ENCODE assay signal across 25 cellular contexts in the genomic region with DNA sequence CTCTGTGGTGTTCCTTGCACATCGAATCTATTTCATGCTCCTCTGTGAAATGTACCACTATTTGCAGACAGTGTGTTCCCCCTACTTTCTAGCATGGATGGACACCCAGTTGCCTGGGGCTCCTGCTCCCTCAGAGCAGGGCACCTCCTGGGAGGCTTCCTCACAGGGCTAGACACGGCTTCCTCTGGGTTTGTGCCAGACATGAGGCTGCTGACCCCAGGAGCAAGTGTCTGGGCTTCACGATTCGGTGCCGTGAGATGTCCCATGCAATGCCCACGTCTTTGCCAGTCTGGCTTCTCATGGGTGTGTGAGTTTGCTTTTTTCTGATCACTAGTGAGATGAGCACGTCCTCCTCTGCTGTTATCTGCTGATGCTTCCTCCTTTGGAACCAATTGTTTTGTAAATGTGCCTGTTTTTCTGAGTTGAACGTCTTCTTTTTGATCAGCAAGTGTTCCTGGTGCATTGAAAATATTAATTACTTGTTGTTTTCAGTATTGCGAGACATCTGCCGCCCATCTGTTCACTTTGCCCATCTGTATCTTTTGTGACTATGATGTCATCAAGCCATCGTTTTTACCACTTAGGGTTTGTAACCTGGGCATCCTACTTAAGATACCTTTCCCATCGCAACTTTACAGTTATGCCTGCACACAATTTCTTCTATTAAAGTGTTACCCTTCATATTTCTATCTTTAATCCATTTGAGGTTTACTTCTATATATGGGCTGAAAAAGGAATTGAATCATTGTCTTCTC.
"Had no signal": no experiment of that assay in that cellular context is flagged by ENCODE, and none has a peak within 500 bp of the region (broad histone marks: within the 10 kb centered on the region; RNA-seq: fewer than 3 reads in every experiment).

No MANE protein-coding gene starts in this region.

- H3K4me1 ChIP-seq: esophagus squamous epithelium had no signal

- H3K27ac ChIP-seq: epithelial cell of prostate, esophagus squamous epithelium, skin epidermis, thoracic aorta, WERI-Rb-1 had no signal

- H3K9me3 ChIP-seq: esophagus squamous epithelium, mucosa of descending colon, thoracic aorta had no signal

- H3K4me3 ChIP-seq: esophagus squamous epithelium, mucosa of descending colon, skin epidermis, thoracic aorta had no signal

- H3K36me3 ChIP-seq: esophagus squamous epithelium, thoracic aorta, WERI-Rb-1 had no signal

- DNase-seq: activated CD4-positive, alpha-beta memory T cell treated with anti-CD3 and anti-CD28 coated beads for 36 hours; activated CD4-positive, alpha-beta T cell treated with anti-CD3 and anti-CD28 coated beads, Interleukin-2, amount 10 ng/mL, durations not matched to agents 24 days and 14 days; activated CD8-positive, alpha-beta memory T cell treated with anti-CD3 and anti-CD28 coated beads, Interleukin-2, amount 50 U/mL, for 4 hours; activated effector memory CD4-positive, alpha-beta T cell treated with anti-CD3 and anti-CD28 coated beads, Interleukin-2, amount 50 U/mL, for 16 hours; activated naive CD4-positive, alpha-beta T cell treated with anti-CD3 and anti-CD28 coated beads, Interleukin-2, amount 10 ng/mL, durations not matched to agents 7 days and 5 days; activated naive CD8-positive, alpha-beta T cell treated with anti-CD3 and anti-CD28 coated beads, Interleukin-2, amount 10 ng/mL, durations not matched to agents 7 days and 5 days; activated T-cell treated with anti-CD3 and anti-CD28 coated beads, Interleukin-2, amount 50 U/mL, for 1 hour; caudate nucleus; effector CD4-positive, alpha-beta T cell; esophagus squamous epithelium; foreskin melanocyte; left ventricle myocardium superior; mucosa of descending colon; stimulated activated CD4-positive, alpha-beta T cell treated with anti-CD3 and anti-CD28 coated beads, Interleukin-12 subunit alpha, Interleukin-12 subunit beta, amount 100 ng/mL, for 4 hours; stimulated activated CD4-positive, alpha-beta T cell treated with anti-CD3 and anti-CD28 coated beads, Interleukin-4, amount 100 ng/mL, for 24 hours; T-helper 9 cell; trophoblast cell; WERI-Rb-1 had no signal

- ATAC-seq: activated CD4-positive, CD25-positive, alpha-beta regulatory T cell treated with anti-CD3 and anti-CD28 coated beads, Interleukin-2, amount 50 U/mL, for 24 hours; left ventricle myocardium superior; mucosa of descending colon; natural killer cell treated with Interleukin-12 subunit alpha and Interleukin-12 subunit beta and Interleukin-15 and Interleukin-18, amount 100 ng/mL, for 72 hours; sciatic nerve; stimulated activated effector memory CD8-positive, alpha-beta T cell treated with anti-CD3 and anti-CD28 coated beads, Interleukin-12 subunit alpha, Interleukin-12 subunit beta, amount 100 ng/mL, for 72 hours had no signal
